In genomic region chr15:90677807-90678790, GRCh38 we compare ENCODE assay signal across 22 cellular contexts. TPM values are rescaled to one million over a fixed set of nuclear protein-coding genes. Genes with fewer than 3 reads are reported as not detected.
DNase-seq lines count a peak whose midpoint lies in the region; ATAC-seq and FAIRE-seq lines count a peak whose summit lies in the region.
"Had no signal": no experiment of that assay in that cellular context is flagged by ENCODE, and none has a peak within 500 bp of the region (broad histone marks: within the 10 kb centered on the region; RNA-seq: fewer than 3 reads in every experiment).

No MANE protein-coding gene starts in this region.

- H3K9me3 Mint-ChIP-seq in T-helper 1 cell treated with Interleukin-12 subunit alpha and Interleukin-12 subunit beta and Interleukin-4 antibody, amounts not matched to agents 30 μg/mL and 1 μg/mL, for 36 hours: peaks cover 4% of the 10 kb centered on the region

- peaks cover 6% of the 10 kb centered on the region for H3K36me3 Mint-ChIP-seq in T-helper 1 cell treated with Interleukin-12 subunit alpha and Interleukin-12 subunit beta and Interleukin-4 antibody, amounts not matched to agents 30 μg/mL and 1 μg/mL, for 36 hours (ENCODE audit: low read depth)

- H3K27ac ChIP-seq in thymus (ENCODE audit: low read depth): peak overlapping the region; percentile 58
- H3K27ac ChIP-seq: colonic mucosa, neutrophil had no signal

- no peaks in the 10 kb centered on the region for H3K27me3 ChIP-seq in thymus (ENCODE audit: control insufficient read depth, insufficient read depth)
- H3K27me3 ChIP-seq: colonic mucosa, neutrophil had no signal

- FAIRE-seq in RCC 7860 (lab: Jason Lieb, UNC): no peak
- FAIRE-seq: endothelial cell of umbilical vein, H1, kidney, urothelium cell line had no signal

- WGBS in thymus: 60% methylated on average over 11 of the region's 12 CpGs

- H3K4me3 ChIP-seq in thymus (ENCODE audit: low read length): no peak overlapping the region
- H3K4me3 ChIP-seq: colonic mucosa had no signal

- H3K27me3 Mint-ChIP-seq in T-helper 1 cell treated with Interleukin-12 subunit alpha and Interleukin-12 subunit beta and Interleukin-4 antibody, amounts not matched to agents 30 μg/mL and 1 μg/mL, for 36 hours (ENCODE audit: low read depth): peaks cover 4% of the 10 kb centered on the region

- H3K9me3 ChIP-seq in thymus (ENCODE audit: control insufficient read depth): no peaks in the 10 kb centered on the region
- H3K9me3 ChIP-seq: Caco-2, colonic mucosa, neutrophil had no signal

- H3K4me1 Mint-ChIP-seq in T-helper 1 cell treated with Interleukin-12 subunit alpha and Interleukin-12 subunit beta and Interleukin-4 antibody, amounts not matched to agents 30 μg/mL and 1 μg/mL, for 36 hours (ENCODE audit: low read depth): peaks cover 24% of the 10 kb centered on the region

- peak; percentile 12 for DNase-seq in activated effector memory CD4-positive, alpha-beta T cell treated with anti-CD3 and anti-CD28 coated beads, Interleukin-2, amount 50 U/mL, for 16 hours
- DNase-seq in activated effector memory CD4-positive, alpha-beta T cell treated with Interleukin-2 at 50 U/mL for 16 hours: no peak
- DNase-seq in central memory CD4-positive, alpha-beta T cell: peak; percentile 63
- DNase-seq in RCC 7860 (ENCODE audit: low spot score): no peak
- DNase-seq: activated CD4-positive, CD25-positive, alpha-beta regulatory T cell treated with anti-CD3 and anti-CD28 coated beads, Interleukin-2, amount 50 U/mL, for 72 hours; Caco-2; colonic mucosa; foreskin fibroblast; hypothalamus; kidney; NCI-H2081 treated with DMSO at 0.1 percent for 48 hours; NCI-H510A treated with DMSO at 0.1 percent for 48 hours; retina; Right ventricle myocardium superior had no signal

- ATAC-seq in GM19463 (IDR thresholded peaks at IDR 0.05; ENCODE audit: unreplicated experiment) (no peak), GM18517 (IDR thresholded peaks at IDR 0.05; ENCODE audit: unreplicated experiment) (no peak)

- H3K36me3 ChIP-seq in thymus (ENCODE audit: control insufficient read depth, insufficient read depth): no peaks in the 10 kb centered on the region
- H3K36me3 ChIP-seq: colonic mucosa, neutrophil had no signal

- H3K4me1 ChIP-seq in thymus (ENCODE audit: control insufficient read depth, insufficient read depth, low read length): peaks cover 11% of the 10 kb centered on the region
- H3K4me1 ChIP-seq: Caco-2, colonic mucosa had no signal

- peak overlapping the region; percentile 98 for H3K27ac Mint-ChIP-seq in T-helper 1 cell treated with Interleukin-12 subunit alpha and Interleukin-12 subunit beta and Interleukin-4 antibody, amounts not matched to agents 30 μg/mL and 1 μg/mL, for 36 hours

- H3K4me3 Mint-ChIP-seq in T-helper 1 cell treated with Interleukin-12 subunit alpha and Interleukin-12 subunit beta and Interleukin-4 antibody, amounts not matched to agents 30 μg/mL and 1 μg/mL, for 36 hours: peak overlapping the region; percentile 75

RNA-seq across cellular contexts. Expression of gene BLM, which starts 39.0 kb away (rescaled TPM):
- polyA plus RNA-seq in thymus: 13.2 TPM

Comparison
In these comparisons a context has a peak if more than half of its experiments do, and no peak if none do; other contexts are left out.
1. DNase-seq: peak in activated effector memory CD4-positive, alpha-beta T cell treated with anti-CD3 and anti-CD28 coated beads, Interleukin-2, amount 50 U/mL, for 16 hours (single experiment) and central memory CD4-positive, alpha-beta T cell (single experiment); none in activated effector memory CD4-positive, alpha-beta T cell treated with Interleukin-2 at 50 U/mL for 16 hours (single experiment) and RCC 7860 (single experiment).